In the genomic region with DNA sequence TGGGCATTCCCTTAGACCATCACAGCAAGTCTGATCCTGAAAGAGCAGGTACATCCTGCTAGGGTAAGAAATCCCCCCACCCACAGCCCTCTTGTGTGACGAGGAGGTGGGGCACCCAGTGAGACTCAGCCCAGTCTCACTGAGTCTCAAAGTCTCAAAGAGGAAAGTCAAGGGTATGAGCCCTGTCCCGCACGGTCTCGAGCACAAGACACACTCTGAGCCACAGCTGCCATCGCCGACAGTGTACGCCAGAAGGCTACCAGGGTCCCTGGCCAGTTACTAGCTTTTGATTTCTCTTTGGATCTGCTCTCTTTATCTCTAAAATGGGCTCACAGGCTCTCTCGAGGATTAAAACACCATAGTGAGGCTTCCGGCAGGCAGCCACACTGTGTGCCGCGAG, we compare ENCODE assay signal across 19 cellular contexts.
"Had no signal": no experiment of that assay in that cellular context is flagged by ENCODE, and none has a peak within 500 bp of the region (broad histone marks: within the 10 kb centered on the region; RNA-seq: fewer than 3 reads in every experiment).

No MANE protein-coding gene starts in this region.

- H3K9me3 Mint-ChIP-seq: activated B cell treated with CpG ODN at 0.5 μM for 24 hours; activated CD4-positive, alpha-beta memory T cell treated with anti-CD3 and anti-CD28 coated beads, Interleukin-2, amount 10 ng/mL, durations not matched to agents 7 days and 5 days; activated naive CD4-positive, alpha-beta T cell treated with anti-CD3 and anti-CD28 coated beads for 36 hours; natural killer cell treated with Interleukin-12 subunit alpha and Interleukin-12 subunit beta and Interleukin-15 and Interleukin-18, amount 100 ng/mL, for 72 hours had no signal

- H3K27me3 Mint-ChIP-seq: activated B cell treated with CpG ODN at 0.5 μM for 24 hours; activated CD4-positive, alpha-beta memory T cell treated with anti-CD3 and anti-CD28 coated beads, Interleukin-2, amount 10 ng/mL, durations not matched to agents 7 days and 5 days; activated CD8-positive, alpha-beta memory T cell treated with anti-CD3 and anti-CD28 coated beads, Interleukin-2, amount 10 ng/mL, durations not matched to agents 7 days and 5 days had no signal

- H3K27ac Mint-ChIP-seq: activated CD4-positive, alpha-beta memory T cell treated with anti-CD3 and anti-CD28 coated beads, Interleukin-2, amount 10 ng/mL, durations not matched to agents 7 days and 5 days; activated CD8-positive, alpha-beta memory T cell treated with anti-CD3 and anti-CD28 coated beads, Interleukin-2, amount 10 ng/mL, durations not matched to agents 7 days and 5 days; activated naive CD4-positive, alpha-beta T cell treated with anti-CD3 and anti-CD28 coated beads for 36 hours; natural killer cell treated with Interleukin-12 subunit alpha and Interleukin-12 subunit beta and Interleukin-15 and Interleukin-18, amount 100 ng/mL, for 72 hours; stimulated activated effector memory CD8-positive, alpha-beta T cell treated with anti-CD3 and anti-CD28 coated beads, Interleukin-12 subunit alpha, Interleukin-12 subunit beta, amount 100 ng/mL, for 72 hours had no signal

- DNase-seq: activated B cell treated with CpG ODN at 0.5 μM for 24 hours; activated CD4-positive, alpha-beta memory T cell treated with anti-CD3 and anti-CD28 coated beads, Interleukin-2, amount 10 ng/mL, durations not matched to agents 7 days and 5 days; activated CD4-positive, alpha-beta T cell treated with anti-CD3 and anti-CD28 coated beads for 4 hours; activated CD8-positive, alpha-beta memory T cell treated with anti-CD3 and anti-CD28 coated beads, Interleukin-2, amount 10 ng/mL, durations not matched to agents 7 days and 5 days; activated naive CD4-positive, alpha-beta T cell treated with anti-CD3 and anti-CD28 coated beads for 36 hours; effector CD4-positive, alpha-beta T cell; lower lobe of right lung; retina; SK-N-SH; small intestine; stimulated activated CD4-positive, alpha-beta T cell treated with anti-CD3 and anti-CD28 coated beads, Interleukin-15, amount 100 ng/mL, for 24 hours; stimulated activated CD4-positive, alpha-beta T cell treated with anti-CD3 and anti-CD28 coated beads, Interleukin-4, amount 100 ng/mL, for 1 hour had no signal

- H3K4me1 Mint-ChIP-seq: activated CD4-positive, alpha-beta memory T cell treated with anti-CD3 and anti-CD28 coated beads, Interleukin-2, amount 10 ng/mL, durations not matched to agents 7 days and 5 days; activated CD8-positive, alpha-beta memory T cell treated with anti-CD3 and anti-CD28 coated beads, Interleukin-2, amount 10 ng/mL, durations not matched to agents 7 days and 5 days; stimulated activated effector memory CD8-positive, alpha-beta T cell treated with anti-CD3 and anti-CD28 coated beads, Interleukin-12 subunit alpha, Interleukin-12 subunit beta, amount 100 ng/mL, for 72 hours had no signal

- FAIRE-seq: small intestine had no signal

- H3K4me3 ChIP-seq: gastroesophageal sphincter, lower lobe of right lung, stomach, thoracic aorta, upper lobe of left lung had no signal

- H3K36me3 Mint-ChIP-seq: activated CD8-positive, alpha-beta memory T cell treated with anti-CD3 and anti-CD28 coated beads, Interleukin-2, amount 10 ng/mL, durations not matched to agents 7 days and 5 days; natural killer cell treated with Interleukin-12 subunit alpha and Interleukin-12 subunit beta and Interleukin-15 and Interleukin-18, amount 100 ng/mL, for 72 hours; stimulated activated effector memory CD8-positive, alpha-beta T cell treated with anti-CD3 and anti-CD28 coated beads, Interleukin-12 subunit alpha, Interleukin-12 subunit beta, amount 100 ng/mL, for 72 hours had no signal

- H3K9ac ChIP-seq: SK-N-SH had no signal

- H3K27ac ChIP-seq: lower lobe of right lung, thoracic aorta had no signal

- H3K9me2 ChIP-seq: SK-N-SH had no signal

- H3K4me2 ChIP-seq: SK-N-SH had no signal

- ATAC-seq: activated CD8-positive, alpha-beta memory T cell treated with anti-CD3 and anti-CD28 coated beads, Interleukin-2, amount 10 ng/mL, durations not matched to agents 7 days and 5 days; esophagus mucosa; natural killer cell treated with Interleukin-12 subunit alpha and Interleukin-12 subunit beta and Interleukin-15 and Interleukin-18, amount 100 ng/mL, for 72 hours; stimulated activated effector memory CD8-positive, alpha-beta T cell treated with anti-CD3 and anti-CD28 coated beads, Interleukin-12 subunit alpha, Interleukin-12 subunit beta, amount 100 ng/mL, for 72 hours had no signal

- H3K9me3 ChIP-seq: gastroesophageal sphincter, lower lobe of right lung, SK-N-SH, stomach, thoracic aorta, upper lobe of left lung had no signal

- H3K4me3 Mint-ChIP-seq: activated B cell treated with CpG ODN at 0.5 μM for 24 hours; activated CD4-positive, alpha-beta memory T cell treated with anti-CD3 and anti-CD28 coated beads, Interleukin-2, amount 10 ng/mL, durations not matched to agents 7 days and 5 days; activated CD8-positive, alpha-beta memory T cell treated with anti-CD3 and anti-CD28 coated beads, Interleukin-2, amount 10 ng/mL, durations not matched to agents 7 days and 5 days; activated naive CD4-positive, alpha-beta T cell treated with anti-CD3 and anti-CD28 coated beads for 36 hours; natural killer cell treated with Interleukin-12 subunit alpha and Interleukin-12 subunit beta and Interleukin-15 and Interleukin-18, amount 100 ng/mL, for 72 hours; stimulated activated effector memory CD8-positive, alpha-beta T cell treated with anti-CD3 and anti-CD28 coated beads, Interleukin-12 subunit alpha, Interleukin-12 subunit beta, amount 100 ng/mL, for 72 hours had no signal

- H3K27me3 ChIP-seq: gastroesophageal sphincter, stomach, upper lobe of left lung had no signal
